ENCODE assay signal across 15 cellular contexts in genomic region chr15:69491051-69491505, GRCh38. TPM values are rescaled to one million over a fixed set of nuclear protein-coding genes. Genes with fewer than 3 reads are reported as not detected.
A peak's percentile ranks its signal among the peaks of the same experiment; 100 is the strongest.
DNase-seq lines count a peak whose midpoint lies in the region; ATAC-seq and TF ChIP-seq lines count a peak whose summit lies in the region.
"Had no signal": no experiment of that assay in that cellular context is flagged by ENCODE, and none has a peak within 500 bp of the region (broad histone marks: within the 10 kb centered on the region; RNA-seq: fewer than 3 reads in every experiment).

No MANE protein-coding gene starts in this region.

- H3K27me3 Mint-ChIP-seq in MCF 10A (ENCODE audit: insufficient read depth, unreplicated experiment), result peaks cover 17% of the 10 kb centered on the region
- no peaks in the 10 kb centered on the region for H3K27me3 Mint-ChIP-seq in activated T-cell treated with anti-CD3 and anti-CD28 coated beads, Interleukin-2, amount 50 U/mL, for 4 hours (ENCODE audit: low read depth)

- peak in 1 of 2 donors; percentile 73 for DNase-seq in breast epithelium (ENCODE audit: low spot score in 2 of 2)
- no peak for DNase-seq in MCF 10A (ENCODE audit: unreplicated experiment)
- peak; percentile 96 for DNase-seq in fibroblast of the aortic adventitia (ENCODE audit: low read depth)
- DNase-seq in midbrain (lab: John Stamatoyannopoulos, UW), result peak; percentile 43
- DNase-seq in vagina (ENCODE audit: extremely low spot score in 2 of 2), result peak in 1 of 2 donors; percentile 87
- DNase-seq in activated T-cell treated with anti-CD3 and anti-CD28 coated beads, Interleukin-2, amount 50 U/mL, for 4 hours, result no peak
- DNase-seq in stimulated activated naive CD4-positive, alpha-beta T cell treated with Interleukin-2 at 50 U/mL for 16 hours (lab: John Stamatoyannopoulos, UW), result no peak
- DNase-seq: activated CD8-positive, alpha-beta T cell treated with anti-CD3 and anti-CD28 coated beads, Interleukin-2, amount 10 ng/mL, durations not matched to agents 7 days and 5 days; activated effector memory CD4-positive, alpha-beta T cell treated with Interleukin-2 at 50 U/mL for 16 hours; dorsolateral prefrontal cortex; NCI-H1092 treated with DMSO at 0.1 percent for 48 hours; stimulated activated CD4-positive, alpha-beta T cell treated with anti-CD3 and anti-CD28 coated beads, Interleukin-15, amount 100 ng/mL, for 24 hours had no signal

- intact Hi-C loops in breast epithelium (cut with DNase I; ENCODE audit: low total_unique reads) (no loop called here), MCF 10A (cut with micrococcal nuclease) (no loop called here), vagina (cut with DNase I) (no loop called here)

- no peaks in the 10 kb centered on the region for H3K27me3 ChIP-seq in breast epithelium
- no peaks in the 10 kb centered on the region for H3K27me3 ChIP-seq in vagina
- H3K27me3 ChIP-seq: ascending aorta, dorsolateral prefrontal cortex had no signal

- no peak for ATAC-seq in activated T-cell treated with anti-CD3 and anti-CD28 coated beads, Interleukin-2, amount 50 U/mL, for 4 hours
- ATAC-seq in HG02571 (IDR thresholded peaks at IDR 0.05; ENCODE audit: unreplicated experiment), result no peak
- ATAC-seq: A549; activated CD8-positive, alpha-beta T cell treated with anti-CD3 and anti-CD28 coated beads, Interleukin-2, amount 10 ng/mL, durations not matched to agents 7 days and 5 days had no signal

- H3K4me1 ChIP-seq in breast epithelium (peaks cover 0 to 6% of the 10 kb centered on the region in 2 donors), vagina (peaks cover 21% of the 10 kb centered on the region)
- H3K4me1 ChIP-seq: A549, ascending aorta had no signal

- H3K9me3 ChIP-seq in breast epithelium (no peaks in the 10 kb centered on the region), vagina (no peaks in the 10 kb centered on the region)
- H3K9me3 ChIP-seq: ascending aorta had no signal

- H3K4me3 ChIP-seq in breast epithelium (no peak overlapping the region), fibroblast of the aortic adventitia (ENCODE audit: low read depth, low read length) (no peak overlapping the region), vagina (no peak overlapping the region)
- H3K4me3 ChIP-seq: A549, ascending aorta, dorsolateral prefrontal cortex had no signal

- TF ChIP-seq POLR2A in breast epithelium (IDR thresholded peaks at IDR 0.05) (no peak), vagina (IDR thresholded peaks at IDR 0.05) (no peak)

- no TSS peak for BruUV-seq in MCF 10A (replicated peaks; lab: Mats Ljungman, UMichigan)

- CTCF ChIA-PET in MCF 10A (lab: Yijun Ruan, JAX), result no interaction called here

- no peak overlapping the region for H3K4me3 Mint-ChIP-seq in MCF 10A (ENCODE audit: unreplicated experiment)
- no peak overlapping the region for H3K4me3 Mint-ChIP-seq in activated T-cell treated with anti-CD3 and anti-CD28 coated beads, Interleukin-2, amount 50 U/mL, for 4 hours
- H3K4me3 Mint-ChIP-seq: activated CD8-positive, alpha-beta T cell treated with anti-CD3 and anti-CD28 coated beads, Interleukin-2, amount 10 ng/mL, durations not matched to agents 7 days and 5 days had no signal

- H3K36me3 Mint-ChIP-seq in MCF 10A (ENCODE audit: insufficient read depth, unreplicated experiment), result no peaks in the 10 kb centered on the region
- H3K36me3 Mint-ChIP-seq in activated T-cell treated with anti-CD3 and anti-CD28 coated beads, Interleukin-2, amount 50 U/mL, for 4 hours (ENCODE audit: insufficient read depth), result no peaks in the 10 kb centered on the region

- H3K36me3 ChIP-seq in breast epithelium (no peaks in the 10 kb centered on the region), vagina (no peaks in the 10 kb centered on the region)
- H3K36me3 ChIP-seq: ascending aorta had no signal

- H3K27ac ChIP-seq in breast epithelium, result peak overlapping the region; percentile 66 to 71
- peak overlapping the region; percentile 7 for H3K27ac ChIP-seq in vagina
- H3K27ac ChIP-seq: A549, ascending aorta had no signal

- H3K9me3 Mint-ChIP-seq in MCF 10A (ENCODE audit: unreplicated experiment), result peaks cover 8% of the 10 kb centered on the region
- H3K9me3 Mint-ChIP-seq in activated T-cell treated with anti-CD3 and anti-CD28 coated beads, Interleukin-2, amount 50 U/mL, for 4 hours, result peaks cover 6% of the 10 kb centered on the region

- TF ChIP-seq CTCF in breast epithelium (IDR thresholded peaks at IDR 0.05), result no peak
- no peak for TF ChIP-seq CTCF in MCF 10A (IDR thresholded peaks at IDR 0.05; ENCODE audit: unreplicated experiment)
- no peak for TF ChIP-seq CTCF in fibroblast of the aortic adventitia (IDR thresholded peaks at IDR 0.05; ENCODE audit: insufficient read depth, low read length)
- no peak for TF ChIP-seq CTCF in vagina (IDR thresholded peaks at IDR 0.05)

- peaks cover 5% of the 10 kb centered on the region for H3K4me1 Mint-ChIP-seq in MCF 10A (ENCODE audit: insufficient read depth, unreplicated experiment)
- no peaks in the 10 kb centered on the region for H3K4me1 Mint-ChIP-seq in activated T-cell treated with anti-CD3 and anti-CD28 coated beads, Interleukin-2, amount 50 U/mL, for 4 hours (ENCODE audit: low read depth)

- POLR2A ChIA-PET in MCF 10A (lab: Yijun Ruan, JAX), result no interaction called here

- no peak overlapping the region for H3K27ac Mint-ChIP-seq in MCF 10A (ENCODE audit: low read depth, unreplicated experiment)
- H3K27ac Mint-ChIP-seq: activated CD8-positive, alpha-beta T cell treated with anti-CD3 and anti-CD28 coated beads, Interleukin-2, amount 10 ng/mL, durations not matched to agents 7 days and 5 days had no signal

RNA-seq across cellular contexts. Expression of gene RPLP1, which starts 38.5 kb away (rescaled TPM):
- 100 to 1,000 TPM; 624 to 881 (median 805) TPM for total RNA-seq in breast epithelium
- 2,295 and 2,621 TPM in 2 replicates for total RNA-seq in MCF 10A (2022)
- total RNA-seq in fibroblast of the aortic adventitia (ENCODE audit: low replicate concordance), result 223 and 245 TPM in 2 replicates
- total RNA-seq in vagina, result 1,258 TPM
- 1,000 to 10,000 TPM; 3,232 to 3,343 (median 3,252) TPM for total RNA-seq in activated T-cell treated with anti-CD3 and anti-CD28 coated beads, Interleukin-2, amount 50 U/mL, for 4 hours

Comparison
In these comparisons a context has a peak if more than half of its experiments do, and no peak if none do; other contexts are left out.
1. DNase-seq: peak in fibroblast of the aortic adventitia (single experiment) and midbrain (single experiment); none in MCF 10A (single experiment), activated T-cell treated with anti-CD3 and anti-CD28 coated beads, Interleukin-2, amount 50 U/mL, for 4 hours (single experiment) and stimulated activated naive CD4-positive, alpha-beta T cell treated with Interleukin-2 at 50 U/mL for 16 hours (single experiment).